8 cellular contexts compared by ENCODE assay signal in the genomic region with DNA sequence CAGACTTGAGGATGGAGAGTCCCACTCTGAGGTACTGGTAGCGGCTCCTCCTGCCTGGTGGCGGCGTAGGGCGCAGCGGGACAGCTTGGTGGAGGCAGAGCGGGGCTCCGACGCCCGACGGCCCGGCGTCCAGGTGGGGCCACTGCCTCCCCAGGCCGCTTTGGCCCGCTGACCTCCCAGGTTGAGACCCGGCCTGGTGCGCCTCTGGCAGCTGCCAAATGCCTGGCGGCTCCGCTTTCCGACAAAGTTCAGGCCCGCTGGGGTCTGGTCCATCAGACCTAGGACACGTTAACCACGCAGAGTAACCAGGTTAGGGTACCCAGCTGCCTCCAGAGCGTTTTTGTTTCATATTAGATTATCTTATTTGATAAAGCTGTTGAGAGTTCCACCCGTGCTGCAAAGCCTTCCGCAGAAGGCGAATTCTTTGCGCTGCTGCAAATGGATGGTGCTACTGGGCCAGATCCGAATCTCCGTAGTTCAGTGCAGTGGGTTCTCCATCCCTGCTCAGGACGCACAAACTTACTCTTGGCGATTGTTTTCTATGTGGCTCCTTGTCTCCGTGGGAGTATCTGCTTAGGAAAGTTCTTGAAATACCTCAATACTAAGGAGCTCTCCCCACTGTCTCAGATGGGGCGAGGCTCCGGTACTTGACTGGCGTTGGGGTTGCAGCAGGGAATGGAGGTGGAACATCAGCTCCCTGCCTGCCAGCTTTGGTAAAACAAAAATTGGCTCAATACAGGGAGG. TPM values are rescaled to one million over a fixed set of nuclear protein-coding genes. Genes with fewer than 3 reads are reported as not detected.
DNase-seq lines count a peak whose midpoint lies in the region; ATAC-seq, FAIRE-seq and TF ChIP-seq lines count a peak whose summit lies in the region.

No MANE protein-coding gene starts in this region.

- H4K20me1 ChIP-seq in osteoblast (ENCODE audit: insufficient read depth, low read length) = no peaks in the 10 kb centered on the region

- no peak overlapping the region for H3K27ac Mint-ChIP-seq in activated naive CD4-positive, alpha-beta T cell treated with anti-CD3 and anti-CD28 coated beads for 36 hours
- no peak overlapping the region for H3K27ac Mint-ChIP-seq in activated CD4-positive, alpha-beta memory T cell treated with anti-CD3 and anti-CD28 coated beads, Interleukin-2, amount 10 ng/mL, durations not matched to agents 7 days and 5 days

- no peak for ATAC-seq in foreskin keratinocyte

- peak overlapping the region; percentile 95 for H3K4me2 ChIP-seq in osteoblast (ENCODE audit: insufficient read depth, low read length)

- H3K27me3 ChIP-seq in foreskin keratinocyte (peaks cover 59% of the 10 kb centered on the region), osteoblast (ENCODE audit: insufficient read depth, low read length) (peaks cover 13% of the 10 kb centered on the region)

- H3K9me3 Mint-ChIP-seq in activated naive CD4-positive, alpha-beta T cell treated with anti-CD3 and anti-CD28 coated beads for 36 hours = no peaks in the 10 kb centered on the region
- no peaks in the 10 kb centered on the region for H3K9me3 Mint-ChIP-seq in activated CD4-positive, alpha-beta memory T cell treated with anti-CD3 and anti-CD28 coated beads, Interleukin-2, amount 10 ng/mL, durations not matched to agents 7 days and 5 days

- no peaks in the 10 kb centered on the region for H3K4me1 ChIP-seq in foreskin keratinocyte
- peaks cover 22% of the 10 kb centered on the region for H3K4me1 ChIP-seq in osteoblast (ENCODE audit: insufficient read depth, low read length)

- peaks cover 12% of the 10 kb centered on the region for H3K4me1 Mint-ChIP-seq in activated naive CD4-positive, alpha-beta T cell treated with anti-CD3 and anti-CD28 coated beads for 36 hours (ENCODE audit: low read depth)
- H3K4me1 Mint-ChIP-seq in activated CD4-positive, alpha-beta memory T cell treated with anti-CD3 and anti-CD28 coated beads, Interleukin-2, amount 10 ng/mL, durations not matched to agents 7 days and 5 days = peaks cover 11% of the 10 kb centered on the region

- H3K4me3 ChIP-seq in osteoblast (ENCODE audit: insufficient read depth, low read length) = peak overlapping the region; percentile 73

- no peaks in the 10 kb centered on the region for H3K36me3 ChIP-seq in osteoblast (ENCODE audit: insufficient read depth, low read length)

- no peak for FAIRE-seq in D721Med (lab: Jason Lieb, UNC)

- peak; percentile 7 for DNase-seq in activated naive CD4-positive, alpha-beta T cell treated with anti-CD3 and anti-CD28 coated beads for 36 hours
- no peak for DNase-seq in activated naive CD4-positive, alpha-beta T cell (lab: John Stamatoyannopoulos, UW)
- no peak for DNase-seq in activated CD4-positive, alpha-beta memory T cell treated with anti-CD3 and anti-CD28 coated beads, Interleukin-2, amount 10 ng/mL, durations not matched to agents 7 days and 5 days
- peak; percentile 19 to 44 for DNase-seq in foreskin keratinocyte
- peak; percentile 86 for DNase-seq in osteoblast (ENCODE audit: insufficient read length, low spot score, missing footprints)
- no peak for DNase-seq in DMS114 treated with DMSO at 0.1 percent for 48 hours (lab: John Stamatoyannopoulos, UW; ENCODE audit: unreplicated experiment)
- no peak for DNase-seq in HUDEP-2 (lab: John Stamatoyannopoulos, UW; ENCODE audit: unreplicated experiment in 76 of 76)
- DNase-seq in D721Med (ENCODE audit: insufficient read length, low spot score) = no peak

- no peaks in the 10 kb centered on the region for H3K36me3 Mint-ChIP-seq in activated naive CD4-positive, alpha-beta T cell treated with anti-CD3 and anti-CD28 coated beads for 36 hours (ENCODE audit: low read depth)
- peaks cover 8% of the 10 kb centered on the region for H3K36me3 Mint-ChIP-seq in activated CD4-positive, alpha-beta memory T cell treated with anti-CD3 and anti-CD28 coated beads, Interleukin-2, amount 10 ng/mL, durations not matched to agents 7 days and 5 days (ENCODE audit: low read depth)

- H3K27me3 Mint-ChIP-seq in activated naive CD4-positive, alpha-beta T cell treated with anti-CD3 and anti-CD28 coated beads for 36 hours (ENCODE audit: low read depth) = peaks cover 34% of the 10 kb centered on the region
- peaks cover 37% of the 10 kb centered on the region for H3K27me3 Mint-ChIP-seq in activated CD4-positive, alpha-beta memory T cell treated with anti-CD3 and anti-CD28 coated beads, Interleukin-2, amount 10 ng/mL, durations not matched to agents 7 days and 5 days

- POLR2A ChIA-PET in activated CD4-positive, alpha-beta memory T cell treated with anti-CD3 and anti-CD28 coated beads, Interleukin-2, amount 10 ng/mL, durations not matched to agents 7 days and 5 days (lab: Charles Lee) = no interaction called here

- peak overlapping the region; percentile 75 for H3K4me3 Mint-ChIP-seq in activated naive CD4-positive, alpha-beta T cell treated with anti-CD3 and anti-CD28 coated beads for 36 hours
- peak overlapping the region; percentile 37 for H3K4me3 Mint-ChIP-seq in activated CD4-positive, alpha-beta memory T cell treated with anti-CD3 and anti-CD28 coated beads, Interleukin-2, amount 10 ng/mL, durations not matched to agents 7 days and 5 days

- H3K27ac ChIP-seq in foreskin keratinocyte (no peak overlapping the region), osteoblast (ENCODE audit: low read depth, low read length) (no peak overlapping the region)

- CTCF ChIA-PET in activated naive CD4-positive, alpha-beta T cell treated with anti-CD3 and anti-CD28 coated beads for 36 hours (lab: Charles Lee) = interaction anchor here (1.3 kb wide), 1 partner anchor 10 kb away, joined by 4 read pairs; no protein-coding TSS in a partner anchor
- CTCF ChIA-PET in activated CD4-positive, alpha-beta memory T cell treated with anti-CD3 and anti-CD28 coated beads, Interleukin-2, amount 10 ng/mL, durations not matched to agents 7 days and 5 days (lab: Charles Lee) = no interaction called here

- intact Hi-C loops in activated naive CD4-positive, alpha-beta T cell treated with anti-CD3 and anti-CD28 coated beads for 36 hours (cut with micrococcal nuclease) = loop anchor here (5.0 kb wide), 1 partner anchor 757 kb away; no protein-coding TSS in a partner anchor

- peak overlapping the region; percentile 78 for H2AFZ ChIP-seq in osteoblast (ENCODE audit: low read length)

- TF ChIP-seq CTCF in foreskin keratinocyte (conservative IDR thresholded peaks at IDR 0.05) = no peak
- no peak for TF ChIP-seq CTCF in osteoblast (IDR thresholded peaks at IDR 0.05; ENCODE audit: extremely low read depth, low read depth, low read length)
- no peak for TF ChIP-seq CTCF in D721Med (IDR thresholded peaks at IDR 0.05; ENCODE audit: insufficient read depth, missing control alignments)

- H3K79me2 ChIP-seq in osteoblast (ENCODE audit: insufficient read depth, low read length) = no peaks in the 10 kb centered on the region

- H3K9me3 ChIP-seq in osteoblast (ENCODE audit: low read depth, low read length) = no peaks in the 10 kb centered on the region

RNA-seq across cellular contexts. Expression of gene B3GALT1, which starts 1.4 kb away (rescaled TPM):
- not detected for total RNA-seq in activated naive CD4-positive, alpha-beta T cell treated with anti-CD3 and anti-CD28 coated beads for 36 hours
- total RNA-seq in activated CD4-positive, alpha-beta memory T cell treated with anti-CD3 and anti-CD28 coated beads, Interleukin-2, amount 10 ng/mL, durations not matched to agents 7 days and 5 days = not detected
- not detected in 2 replicates for total RNA-seq in foreskin keratinocyte
- not detected in 2 replicates for polyA plus RNA-seq in foreskin keratinocyte
- total RNA-seq in osteoblast = 0.29 and 0.36 TPM in 2 replicates

Comparison
In these comparisons a context has a peak if more than half of its experiments do, and no peak if none do; other contexts are left out.
1. DNase-seq: peak in activated naive CD4-positive, alpha-beta T cell treated with anti-CD3 and anti-CD28 coated beads for 36 hours (single experiment), foreskin keratinocyte (2 of 2) and osteoblast (single experiment); none in activated naive CD4-positive, alpha-beta T cell (0 of 4), activated CD4-positive, alpha-beta memory T cell treated with anti-CD3 and anti-CD28 coated beads, Interleukin-2, amount 10 ng/mL, durations not matched to agents 7 days and 5 days (single experiment), DMS114 treated with DMSO at 0.1 percent for 48 hours (single experiment), HUDEP-2 (0 of 76) and D721Med (single experiment).